ENCODE assay signal across 1 cellular context in genomic region chr2:43455296-43455695, GRCh38.
TF ChIP-seq lines count a peak whose summit lies in the region.

No MANE protein-coding gene starts in this region.

TF ChIP-seq in endothelial cell of umbilical vein, 7 proteins besides CTCF, POLR2A, EP300 and RAD21 (continued from another document):
- TF ChIP-seq MAX (IDR thresholded peaks at IDR 0.05; ENCODE audit: insufficient read depth, insufficient read length): peak; percentile 62
